In genomic region chr15:68578960-68579935, GRCh38 we compare ENCODE assay signal across 9 cellular contexts. TPM values are rescaled to one million over a fixed set of nuclear protein-coding genes. Genes with fewer than 3 reads are reported as not detected.
DNase-seq lines count a peak whose midpoint lies in the region; ATAC-seq, FAIRE-seq and TF ChIP-seq lines count a peak whose summit lies in the region.
"Had no signal": no experiment of that assay in that cellular context is flagged by ENCODE, and none has a peak within 500 bp of the region (broad histone marks: within the 10 kb centered on the region; RNA-seq: fewer than 3 reads in every experiment).

Gene CORO2B, plus strand, starts transcription at chr15:68578993. Its CDS starts 270 bp downstream, at chr15:68579263.

- peak within 1 kb of the TSS; percentile 23 for H2AFZ ChIP-seq in keratinocyte (ENCODE audit: control insufficient read depth, low read length)

- no peak within 1 kb of the TSS for H3K9ac ChIP-seq in keratinocyte (ENCODE audit: control insufficient read depth, extremely low read depth, insufficient read depth, low read length)

- peak within 1 kb of the TSS; percentile 88 for H3K4me2 ChIP-seq in keratinocyte (ENCODE audit: control insufficient read depth, extremely low read depth, insufficient read depth, low read depth, low read length)

- POLR2A ChIA-PET in MCF 10A (lab: Yijun Ruan, JAX), result interaction anchor here (0.6 kb wide), 1 partner anchor 388 kb away, joined by 3 read pairs; no protein-coding TSS in a partner anchor

- no peaks in the 10 kb centered on the region for H4K20me1 ChIP-seq in keratinocyte (ENCODE audit: control insufficient read depth, extremely low read depth, insufficient read depth, low read length)

- no peaks in the 10 kb centered on the region for H3K9me3 Mint-ChIP-seq in MCF 10A (ENCODE audit: unreplicated experiment)

- peak within 1 kb of the TSS; percentile 32 to 63 (median 56) for H3K4me3 ChIP-seq in keratinocyte (ENCODE audit: control insufficient read depth in 2 of 3, extremely low read depth in 1 of 3, insufficient read depth in 2 of 3, low read depth in 1 of 3, low read length in 3 of 3)
- H3K4me3 ChIP-seq in spleen, result peak within 1 kb of the TSS; percentile 41 to 81 (median 60)

- H3K4me1 Mint-ChIP-seq in MCF 10A (ENCODE audit: insufficient read depth, unreplicated experiment), result peaks cover 4% of the 10 kb centered on the region

- H3K27ac Mint-ChIP-seq in MCF 10A (ENCODE audit: low read depth, unreplicated experiment), result no peak within 1 kb of the TSS

- H3K27ac ChIP-seq in keratinocyte (ENCODE audit: control insufficient read depth, insufficient read depth, low read length) (no peak within 1 kb of the TSS), spleen (peak within 1 kb of the TSS in 7 of 8 donors; percentile 51 to 84 (median 78))

- H3K9me1 ChIP-seq in keratinocyte (ENCODE audit: control insufficient read depth, extremely low read depth, insufficient read depth, low read length), result no peaks in the 10 kb centered on the region

- no peak for FAIRE-seq in keratinocyte (lab: Jason Lieb, UNC)
- FAIRE-seq: colon had no signal

- H3K27me3 ChIP-seq in keratinocyte (ENCODE audit: control insufficient read depth, extremely low read depth, insufficient read depth, low read length), result peaks cover 29% of the 10 kb centered on the region
- peaks cover 0 to 68% (median 34%) of the 10 kb centered on the region in 7 donors for H3K27me3 ChIP-seq in spleen (replicated peaks in 1 of 7)

- no peaks in the 10 kb centered on the region for H3K27me3 Mint-ChIP-seq in MCF 10A (ENCODE audit: insufficient read depth, unreplicated experiment)

- no peak for TF ChIP-seq CTCF in MCF 10A (IDR thresholded peaks at IDR 0.05; ENCODE audit: unreplicated experiment)
- TF ChIP-seq CTCF in keratinocyte (optimal IDR thresholded peaks at IDR 0.05 in 1 of 3, IDR thresholded peaks at IDR 0.05 in 1 of 3, conservative IDR thresholded peaks at IDR 0.05 in 1 of 3; ENCODE audit: extremely low read depth in 1 of 3, insufficient read depth in 2 of 3, low read length in 3 of 3), result no peak
- no peak for TF ChIP-seq CTCF in spleen (IDR thresholded peaks at IDR 0.05 in 8 of 11, conservative IDR thresholded peaks at IDR 0.05 in 3 of 11)

- H3K4me3 Mint-ChIP-seq in MCF 10A (ENCODE audit: unreplicated experiment), result peak within 1 kb of the TSS; percentile 63

- CTCF ChIA-PET in MCF 10A (lab: Yijun Ruan, JAX), result interaction anchor here (0.6 to 2.0 kb wide), 3 partner anchors 29 to 95 kb away, joined by 3 to 10 read pairs (median 4); no protein-coding TSS in a partner anchor

- no peaks in the 10 kb centered on the region for H3K9me3 ChIP-seq in keratinocyte (ENCODE audit: control insufficient read depth, low read depth, low read length)
- H3K9me3 ChIP-seq in spleen, result no peaks in the 10 kb centered on the region

- intact Hi-C loops in MCF 10A (cut with micrococcal nuclease), result loop anchor here (5.0 kb wide), 1 partner anchor 93 kb away; no protein-coding TSS in a partner anchor
- intact Hi-C loops in spleen (cut with DNase I; ENCODE audit: low total_unique reads), result no loop called here

- H3K79me2 ChIP-seq in keratinocyte (ENCODE audit: control insufficient read depth, insufficient read depth, low read length), result no peaks in the 10 kb centered on the region

- dilution Hi-C loops in keratinocyte (cut with MboI; ENCODE audit: extremely low pct_ligation_motif_present, low sequenced_read_pairs), result no loop called here

- BruUV-seq in MCF 10A (replicated peaks; lab: Mats Ljungman, UMichigan), result no TSS peak

- no peaks in the 10 kb centered on the region for H3K36me3 ChIP-seq in keratinocyte (ENCODE audit: control insufficient read depth in 2 of 2, extremely low read depth in 1 of 2, insufficient read depth in 2 of 2, low read length in 2 of 2)
- no peaks in the 10 kb centered on the region for H3K36me3 ChIP-seq in spleen

- WGBS in spleen, 5 donors, result 2 to 5% (median 3%) methylated on average over 23 to 96 of the region's 96 CpGs

- TF ChIP-seq POLR2A in spleen (IDR thresholded peaks at IDR 0.05), result no peak

- no peak for ATAC-seq in HG03571 (IDR thresholded peaks at IDR 0.05; ENCODE audit: unreplicated experiment)

- no peaks in the 10 kb centered on the region for H3K36me3 Mint-ChIP-seq in MCF 10A (ENCODE audit: insufficient read depth, unreplicated experiment)

- peaks cover 6% of the 10 kb centered on the region for H3K4me1 ChIP-seq in keratinocyte (ENCODE audit: control insufficient read depth, extremely low read depth, insufficient read depth, low read length)
- H3K4me1 ChIP-seq in spleen, result peaks cover 4 to 48% (median 27%) of the 10 kb centered on the region in 6 donors

- DNase-seq in NCI-H2227 (lab: John Stamatoyannopoulos, UW; ENCODE audit: unreplicated experiment) (peak; percentile 27), NCI-H2227 treated with DMSO at 0.1 percent for 48 hours (lab: John Stamatoyannopoulos, UW) (no peak), NCI-H526 (lab: John Stamatoyannopoulos, UW) (peak; percentile 39 to 87), MCF 10A (ENCODE audit: unreplicated experiment) (peak; percentile 21), keratinocyte (ENCODE audit: low read depth, low spot score) (no peak), spleen (no peak), HPDE6-E6E7 (ENCODE audit: extremely low spot score) (no peak)

RNA-seq across cellular contexts. Expression of gene CORO2B, which starts in this region (rescaled TPM):
- total RNA-seq in MCF 10A (2022) (0.47 and 0.79 TPM in 2 replicates), spleen (1 to 10 TPM; 1.5 to 8.8 (median 4.5) TPM)
- polyA plus RNA-seq in keratinocyte (0.13 to 0.32 TPM (median 0.18 TPM) in 3 replicates), spleen (1 to 10 TPM in 2 of 3 donors, under 1 TPM in 1; 0.93 to 2.4 (median 1.2) TPM)
- polyA plus RNA-seq in keratinocyte (2011; ENCODE audit: low read depth), result not detected
- 0.26 and 0.27 TPM in 2 replicates for polyA plus RNA-seq in keratinocyte (2011; cell fraction: cytosol; rRNA removed)
- polyA plus RNA-seq in keratinocyte (2011; cell fraction: nucleus; rRNA removed), result 0.20 and 0.23 TPM in 2 replicates
- polyA plus RNA-seq in keratinocyte (2012; ENCODE audit: low replicate concordance), result 0.11 and 0.26 TPM in 2 replicates
- polyA minus RNA-seq in keratinocyte, result 0.36 to 1.2 TPM in 2 of 3 replicates, not detected in the other
- polyA minus RNA-seq in keratinocyte (2011; cell fraction: cytosol; rRNA and poly(A)+ RNA removed), result 0.58 TPM
- polyA minus RNA-seq in keratinocyte (2011; cell fraction: nucleus; rRNA and poly(A)+ RNA removed), result 0.39 TPM in 1 of 2 replicates, not detected in the other

Comparison
In these comparisons a context has a peak if more than half of its experiments do, and no peak if none do; other contexts are left out.
1. DNase-seq: peak in NCI-H2227 (single experiment) and NCI-H526 (2 of 2); none in NCI-H2227 treated with DMSO at 0.1 percent for 48 hours (single experiment), keratinocyte (single experiment), spleen (single experiment) and HPDE6-E6E7 (single experiment).
2. Peak in DNase-seq in MCF 10A; RNA of the gene not detected or under 1 TPM.